Comparison of ENCODE assay signal across 21 cellular contexts in genomic region chr19:34504809-34505291, GRCh38. TPM values are rescaled to one million over a fixed set of nuclear protein-coding genes. Genes with fewer than 3 reads are reported as not detected.
A peak's percentile ranks its signal among the peaks of the same experiment; 100 is the strongest.
DNase-seq lines count a peak whose midpoint lies in the region; ATAC-seq and TF ChIP-seq lines count a peak whose summit lies in the region.
"Had no signal": no experiment of that assay in that cellular context is flagged by ENCODE, and none has a peak within 500 bp of the region (broad histone marks: within the 10 kb centered on the region; RNA-seq: fewer than 3 reads in every experiment).

No MANE protein-coding gene starts in this region.

- H3K9me3 Mint-ChIP-seq in activated CD8-positive, alpha-beta memory T cell treated with anti-CD3 and anti-CD28 coated beads, Interleukin-2, amount 10 ng/mL, durations not matched to agents 7 days and 5 days (ENCODE audit: low read depth) = no peaks in the 10 kb centered on the region
- H3K9me3 Mint-ChIP-seq: HFFc6 had no signal

- DNase-seq in activated CD8-positive, alpha-beta memory T cell treated with anti-CD3 and anti-CD28 coated beads, Interleukin-2, amount 10 ng/mL, durations not matched to agents 7 days and 5 days = peak; percentile 32
- DNase-seq in activated CD8-positive, alpha-beta memory T cell treated with anti-CD3 and anti-CD28 coated beads, Interleukin-2, amount 50 U/mL, for 4 hours = no peak
- DNase-seq in osteoblast (ENCODE audit: insufficient read length, low spot score, missing footprints) (peak; percentile 25), vagina (ENCODE audit: extremely low spot score in 2 of 2) (peak; percentile 77 to 80), COLO829 (ENCODE audit: low spot score) (no peak), tibial artery (no peak)
- DNase-seq in stimulated activated naive CD8-positive, alpha-beta T cell treated with anti-CD3 and anti-CD28 coated beads, Interleukin-15, Interleukin-2, amounts not matched to agents 100 U/mL and 50 U/mL, for 24 hours = no peak
- DNase-seq: DMS79 treated with DMSO at 0.1 percent for 48 hours, HFFc6, NCI-H1417, NCI-H187, NCI-H2107, NCI-H2227 treated with DMSO at 0.1 percent for 48 hours, NCI-H510A treated with DMSO at 0.1 percent for 48 hours, PC-3, RPMI8226, SHP77 treated with DMSO at 0.1 percent for 48 hours had no signal

- H3K4me1 Mint-ChIP-seq in activated CD8-positive, alpha-beta memory T cell treated with anti-CD3 and anti-CD28 coated beads, Interleukin-2, amount 10 ng/mL, durations not matched to agents 7 days and 5 days = peaks cover 7% of the 10 kb centered on the region

- H3K36me3 ChIP-seq in HEK293 (ENCODE audit: control insufficient read depth in 2 of 2, insufficient read depth in 1 of 2, low read length in 2 of 2) (no peaks in the 10 kb centered on the region; a peak in 1 of 3 replicates), osteoblast (ENCODE audit: insufficient read depth, low read length) (no peaks in the 10 kb centered on the region), vagina (no peaks in the 10 kb centered on the region), tibial artery (peaks cover 0 to 9% (median 0%) of the 10 kb centered on the region in 3 donors)

- no peaks in the 10 kb centered on the region for H3K79me2 ChIP-seq in osteoblast (ENCODE audit: insufficient read depth, low read length)

- no peak overlapping the region for H2AFZ ChIP-seq in osteoblast (ENCODE audit: low read length)

- no peak overlapping the region for H3K4me3 Mint-ChIP-seq in activated CD8-positive, alpha-beta memory T cell treated with anti-CD3 and anti-CD28 coated beads, Interleukin-2, amount 10 ng/mL, durations not matched to agents 7 days and 5 days
- H3K4me3 Mint-ChIP-seq: HFFc6 had no signal

- H3K27ac ChIP-seq in HEK293 (ENCODE audit: extremely low read depth, low read depth, low read length) (no peak overlapping the region), osteoblast (ENCODE audit: low read depth, low read length) (no peak overlapping the region), vagina (no peak overlapping the region), tibial artery (peak overlapping the region in 1 of 2 donors; percentile 52)
- H3K27ac ChIP-seq: A549, C4-2B, KMS-11 had no signal

- H3K27ac Mint-ChIP-seq in activated CD8-positive, alpha-beta memory T cell treated with anti-CD3 and anti-CD28 coated beads, Interleukin-2, amount 10 ng/mL, durations not matched to agents 7 days and 5 days = no peak overlapping the region
- H3K27ac Mint-ChIP-seq: HFFc6 had no signal

- ATAC-seq in activated CD8-positive, alpha-beta memory T cell treated with anti-CD3 and anti-CD28 coated beads, Interleukin-2, amount 10 ng/mL, durations not matched to agents 7 days and 5 days = no peak
- no peak for ATAC-seq in stimulated activated naive CD8-positive, alpha-beta T cell treated with anti-CD3 and anti-CD28 coated beads, Interleukin-15, Interleukin-2, amounts not matched to agents 100 U/mL and 50 U/mL, for 24 hours
- ATAC-seq: A549, PC-3 had no signal

- intact Hi-C loops in vagina (cut with DNase I) (no loop called here), tibial artery (cut with DNase I; ENCODE audit: low total_unique reads) (loop anchor here (5.0 kb wide), 2 partner anchors 103 to 148 kb away; partner anchors contain the start of gene PDCD2L)

- TF ChIP-seq CTCF in HEK293 (tag by site-specific recombination; IDR thresholded peaks at IDR 0.05) (no peak), osteoblast (IDR thresholded peaks at IDR 0.05; ENCODE audit: extremely low read depth, low read depth, low read length) (no peak), vagina (IDR thresholded peaks at IDR 0.05) (no peak), tibial artery (IDR thresholded peaks at IDR 0.05) (no peak)

- no peaks in the 10 kb centered on the region for H3K36me3 Mint-ChIP-seq in activated CD8-positive, alpha-beta memory T cell treated with anti-CD3 and anti-CD28 coated beads, Interleukin-2, amount 10 ng/mL, durations not matched to agents 7 days and 5 days

- TF ChIP-seq POLR2A in vagina (IDR thresholded peaks at IDR 0.05) = no peak

- peaks cover 11% of the 10 kb centered on the region for H3K27me3 Mint-ChIP-seq in activated CD8-positive, alpha-beta memory T cell treated with anti-CD3 and anti-CD28 coated beads, Interleukin-2, amount 10 ng/mL, durations not matched to agents 7 days and 5 days

- H3K4me1 ChIP-seq in HEK293 (ENCODE audit: control insufficient read depth, insufficient read depth, low read length) (peaks cover 7% of the 10 kb centered on the region), osteoblast (ENCODE audit: insufficient read depth, low read length) (no peaks in the 10 kb centered on the region), vagina (peaks cover 16% of the 10 kb centered on the region), tibial artery (peaks cover 0 to 42% (median 14%) of the 10 kb centered on the region in 4 donors)

- CTCF ChIA-PET in activated CD8-positive, alpha-beta memory T cell treated with anti-CD3 and anti-CD28 coated beads, Interleukin-2, amount 10 ng/mL, durations not matched to agents 7 days and 5 days (lab: Charles Lee) = no interaction called here
- CTCF ChIA-PET in HEK293 (lab: Yijun Ruan, JAX) = interaction anchor here (1.2 kb wide), 1 partner anchor 11 kb away, joined by 3 read pairs; no protein-coding TSS in a partner anchor

- H3K27me3 ChIP-seq in osteoblast (ENCODE audit: insufficient read depth, low read length) (no peaks in the 10 kb centered on the region), vagina (no peaks in the 10 kb centered on the region), tibial artery (no peaks in the 10 kb centered on the region)

- POLR2A ChIA-PET in HEK293 (lab: Yijun Ruan, JAX) = no interaction called here

- H3K4me3 ChIP-seq in HEK293 (ENCODE audit: low read depth, low read length) = no peak overlapping the region
- H3K4me3 ChIP-seq in osteoblast (ENCODE audit: insufficient read depth, low read length) = no peak overlapping the region
- H3K4me3 ChIP-seq in vagina = no peak overlapping the region
- H3K4me3 ChIP-seq in tibial artery = no peak overlapping the region
- H3K4me3 ChIP-seq: A549 had no signal

- no peak overlapping the region for H3K4me2 ChIP-seq in osteoblast (ENCODE audit: insufficient read depth, low read length)
- H3K4me2 ChIP-seq: A549, KMS-11 had no signal

- peaks cover 12% of the 10 kb centered on the region for H4K20me1 ChIP-seq in osteoblast (ENCODE audit: insufficient read depth, low read length)

- H3K9me3 ChIP-seq in HEK293 (ENCODE audit: control insufficient read depth, insufficient read depth, low read depth, low read length) (no peaks in the 10 kb centered on the region), osteoblast (ENCODE audit: low read depth, low read length) (no peaks in the 10 kb centered on the region), vagina (no peaks in the 10 kb centered on the region), tibial artery (no peaks in the 10 kb centered on the region)

TF ChIP-seq in HEK293, 187 proteins besides CTCF, POLR2A, EP300 and RAD21 (continues in another document):
- TF ChIP-seq PRDM10 (tag by site-specific recombination; IDR thresholded peaks at IDR 0.05) (no peak), KLF1 (tag by site-specific recombination; IDR thresholded peaks at IDR 0.05) (peak; percentile 48; the same call in 1 of the 2 replicates), ZBTB10 (tag by site-specific recombination; IDR thresholded peaks at IDR 0.05) (no peak), ZNF600 (tag by site-specific recombination; IDR thresholded peaks at IDR 0.05) (no peak), ZNF221 (tag by site-specific recombination; IDR thresholded peaks at IDR 0.05; ENCODE audit: borderline replicate concordance) (no peak)

RNA-seq across cellular contexts. Expression of gene WTIP, which starts 23.3 kb away (rescaled TPM):
- total RNA-seq in activated CD8-positive, alpha-beta memory T cell treated with anti-CD3 and anti-CD28 coated beads, Interleukin-2, amount 10 ng/mL, durations not matched to agents 7 days and 5 days = under 1 TPM; 0.33 to 0.99 TPM
- 38.7 and 43.9 TPM in 2 replicates for total RNA-seq in osteoblast
- 7.6 TPM for total RNA-seq in vagina

Comparison
In these comparisons a context has a peak if more than half of its experiments do, and no peak if none do; other contexts are left out.
1. DNase-seq: peak in activated CD8-positive, alpha-beta memory T cell treated with anti-CD3 and anti-CD28 coated beads, Interleukin-2, amount 10 ng/mL, durations not matched to agents 7 days and 5 days (single experiment), osteoblast (single experiment) and vagina (2 of 2); none in activated CD8-positive, alpha-beta memory T cell treated with anti-CD3 and anti-CD28 coated beads, Interleukin-2, amount 50 U/mL, for 4 hours (single experiment), COLO829 (single experiment), stimulated activated naive CD8-positive, alpha-beta T cell treated with anti-CD3 and anti-CD28 coated beads, Interleukin-15, Interleukin-2, amounts not matched to agents 100 U/mL and 50 U/mL, for 24 hours (single experiment) and tibial artery (0 of 2).